In the genomic region with DNA sequence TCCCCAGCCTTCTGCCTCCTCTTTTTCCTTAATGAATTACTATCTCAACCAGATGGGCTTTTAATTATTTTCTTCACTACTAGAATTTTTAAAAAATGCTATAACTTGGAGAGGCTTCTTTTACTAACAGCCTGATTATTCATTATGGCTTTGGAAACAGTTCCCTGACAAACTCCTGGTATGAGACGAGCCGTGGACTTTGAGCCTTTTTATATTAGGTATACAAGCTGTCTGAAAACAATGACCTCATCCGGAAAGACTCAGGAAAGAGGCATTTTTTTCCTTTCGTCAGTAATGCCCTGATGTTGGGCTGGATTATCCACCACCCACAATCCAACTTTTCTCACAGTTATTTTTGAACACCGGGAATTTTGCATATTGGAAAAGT, we compare ENCODE assay signal across 10 cellular contexts. TPM values are rescaled to one million over a fixed set of nuclear protein-coding genes. Genes with fewer than 3 reads are reported as not detected.
DNase-seq lines count a peak whose midpoint lies in the region; ATAC-seq and TF ChIP-seq lines count a peak whose summit lies in the region.
"Had no signal": no experiment of that assay in that cellular context is flagged by ENCODE, and none has a peak within 500 bp of the region (broad histone marks: within the 10 kb centered on the region; RNA-seq: fewer than 3 reads in every experiment).

No MANE protein-coding gene starts in this region.

- no peak for TF ChIP-seq CTCF in 22Rv1 (IDR thresholded peaks at IDR 0.05)
- no peak for TF ChIP-seq CTCF in endothelial cell (IDR thresholded peaks at IDR 0.05; ENCODE audit: unreplicated experiment)
- no peak for TF ChIP-seq CTCF in mucosa of descending colon (IDR thresholded peaks at IDR 0.05)

- H3K4me3 Mint-ChIP-seq in endothelial cell (ENCODE audit: unreplicated experiment): no peak overlapping the region
- no peak overlapping the region for H3K4me3 Mint-ChIP-seq in T-helper 2 cell treated with Interferon-gamma antibody and Interleukin-4, amounts not matched to agents 5 μg/mL and 100 μg/mL, for 36 hours
- H3K4me3 Mint-ChIP-seq: activated naive CD8-positive, alpha-beta T cell; neural crest cell had no signal

- peak; percentile 67 for DNase-seq in NCI-H226
- no peak for DNase-seq in endothelial cell (ENCODE audit: low spot score)
- DNase-seq in mucosa of descending colon: peak in 1 of 3 donors; percentile 65
- DNase-seq in SKM-1 treated with dmso at 0.1 percent for 144 hours (lab: John Stamatoyannopoulos, UW; ENCODE audit: unreplicated experiment): no peak
- DNase-seq in T-helper 2 cell treated with Interferon-gamma antibody and Interleukin-4, amounts not matched to agents 5 μg/mL and 100 μg/mL, for 36 hours (ENCODE audit: low spot score): no peak

- intact Hi-C loops in mucosa of descending colon (cut with DNase I, micrococcal nuclease): no loop called here

- H3K27me3 Mint-ChIP-seq in endothelial cell (ENCODE audit: unreplicated experiment): peaks cover 1% of the 10 kb centered on the region
- peaks cover 17% of the 10 kb centered on the region for H3K27me3 Mint-ChIP-seq in T-helper 2 cell treated with Interferon-gamma antibody and Interleukin-4, amounts not matched to agents 5 μg/mL and 100 μg/mL, for 36 hours (ENCODE audit: low read depth)

- H3K4me1 Mint-ChIP-seq in endothelial cell (ENCODE audit: unreplicated experiment): peaks cover 18% of the 10 kb centered on the region
- peaks cover 3% of the 10 kb centered on the region for H3K4me1 Mint-ChIP-seq in T-helper 2 cell treated with Interferon-gamma antibody and Interleukin-4, amounts not matched to agents 5 μg/mL and 100 μg/mL, for 36 hours (ENCODE audit: low read depth)

- no peaks in the 10 kb centered on the region for H3K36me3 Mint-ChIP-seq in endothelial cell (ENCODE audit: low read depth, unreplicated experiment)
- no peaks in the 10 kb centered on the region for H3K36me3 Mint-ChIP-seq in T-helper 2 cell treated with Interferon-gamma antibody and Interleukin-4, amounts not matched to agents 5 μg/mL and 100 μg/mL, for 36 hours (ENCODE audit: low read depth)
- H3K36me3 Mint-ChIP-seq: activated naive CD8-positive, alpha-beta T cell had no signal

- H3K9me3 Mint-ChIP-seq in endothelial cell (ENCODE audit: unreplicated experiment): no peaks in the 10 kb centered on the region
- H3K9me3 Mint-ChIP-seq in T-helper 2 cell treated with Interferon-gamma antibody and Interleukin-4, amounts not matched to agents 5 μg/mL and 100 μg/mL, for 36 hours: no peaks in the 10 kb centered on the region
- H3K9me3 Mint-ChIP-seq: neural crest cell had no signal

- H3K36me3 ChIP-seq in mucosa of descending colon (ENCODE audit: low read depth): no peaks in the 10 kb centered on the region

- ATAC-seq in mucosa of descending colon (peak; percentile 89), HG02852 (IDR thresholded peaks at IDR 0.05; ENCODE audit: unreplicated experiment) (no peak), GM18858 (IDR thresholded peaks at IDR 0.05; ENCODE audit: unreplicated experiment) (no peak)

- H3K27ac ChIP-seq in 22Rv1: peak overlapping the region; percentile 78

- peak overlapping the region; percentile 26 for H3K27ac Mint-ChIP-seq in endothelial cell (ENCODE audit: unreplicated experiment)
- no peak overlapping the region for H3K27ac Mint-ChIP-seq in T-helper 2 cell treated with Interferon-gamma antibody and Interleukin-4, amounts not matched to agents 5 μg/mL and 100 μg/mL, for 36 hours
- H3K27ac Mint-ChIP-seq: activated naive CD8-positive, alpha-beta T cell had no signal

- no peaks in the 10 kb centered on the region for H3K9me3 ChIP-seq in mucosa of descending colon

- H3K4me3 ChIP-seq in mucosa of descending colon: no peak overlapping the region

- H3K4me1 ChIP-seq in mucosa of descending colon (ENCODE audit: low read depth): peaks cover 24% of the 10 kb centered on the region

RNA-seq across cellular contexts. Expression of a gene that starts 26.7 kb away (rescaled TPM):
- 55.9 TPM for total RNA-seq in endothelial cell (ENCODE audit: unreplicated experiment)
- total RNA-seq in mucosa of descending colon: 100 to 1,000 TPM in 2 of 3 donors, 10 to 100 TPM in 1; 67.1 to 122 (median 103) TPM
